In the genomic region with DNA sequence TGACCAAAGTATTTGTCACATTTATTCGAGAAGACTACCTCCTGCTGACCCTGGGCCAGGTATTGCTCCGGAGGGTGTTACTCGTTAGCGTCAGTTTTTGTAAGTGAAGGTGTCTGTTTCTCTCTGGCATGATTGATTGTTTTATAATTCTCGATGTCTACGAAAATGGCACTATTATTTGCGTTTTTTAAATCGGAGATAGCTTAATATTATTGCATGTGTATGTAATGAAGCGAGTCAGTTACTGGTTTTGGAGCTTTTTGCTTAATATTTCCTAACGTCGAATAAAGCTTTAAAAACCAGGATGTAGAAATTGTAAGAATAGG, we compare ENCODE assay signal across 8 cellular contexts. TPM values are rescaled to one million over a fixed set of nuclear protein-coding genes. Genes with fewer than 3 reads are reported as not detected.
DNase-seq lines count a peak whose midpoint lies in the region; ATAC-seq, FAIRE-seq and TF ChIP-seq lines count a peak whose summit lies in the region.

No MANE protein-coding gene starts in this region.

- DNase-seq in CD4-positive, alpha-beta T cell: no peak
- DNase-seq in neuronal stem cell (ENCODE audit: low spot score) (no peak), NCI-H2227 (lab: John Stamatoyannopoulos, UW; ENCODE audit: unreplicated experiment) (no peak), frontal cortex (ENCODE audit: low spot score in 2 of 2) (no peak), DMS153 (lab: John Stamatoyannopoulos, UW) (no peak)

- peak overlapping the region; percentile 96 for H3K27ac ChIP-seq in CD4-positive, alpha-beta T cell (ENCODE audit: low read depth, low read length)
- H3K27ac ChIP-seq in OCI-LY1 (ENCODE audit: low read depth, low read length, poor library complexity, severe bottlenecking) (peak overlapping the region; percentile 89), neuronal stem cell (replicated peaks; ENCODE audit: low read length) (peak overlapping the region; percentile 97)

- H2AK5ac ChIP-seq in neuronal stem cell (ENCODE audit: low read depth, low read length): peak overlapping the region; percentile 61

- H2BK120ac ChIP-seq in neuronal stem cell (ENCODE audit: low read depth, low read length): no peak overlapping the region

- no peak overlapping the region for H2BK12ac ChIP-seq in neuronal stem cell (ENCODE audit: low read length)

- H2AFZ ChIP-seq in OCI-LY1 (ENCODE audit: low read length): peak overlapping the region; percentile 18
- peak overlapping the region; percentile 92 for H2AFZ ChIP-seq in neuronal stem cell (ENCODE audit: low read length)

- peaks cover 50% of the 10 kb centered on the region for H3K79me2 ChIP-seq in OCI-LY1 (ENCODE audit: insufficient read depth, low read length)

- TF ChIP-seq CTCF in CD4-positive, alpha-beta T cell (IDR thresholded peaks at IDR 0.05): peak; percentile 29
- no peak for TF ChIP-seq CTCF in OCI-LY1 (IDR thresholded peaks at IDR 0.05; ENCODE audit: low read length)

- peak overlapping the region; percentile 67 for H3K4me3 ChIP-seq in OCI-LY1 (ENCODE audit: low read depth, low read length, poor library complexity, severe bottlenecking)
- peak overlapping the region; percentile 98 for H3K4me3 ChIP-seq in endocrine pancreas (ENCODE audit: control insufficient read depth, insufficient read depth, low read length)
- H3K4me3 ChIP-seq in neuronal stem cell (ENCODE audit: low read length in 2 of 2): peak overlapping the region; percentile 86 to 97

- no peak for ATAC-seq in CD4-positive, alpha-beta T cell (ENCODE audit: poor library complexity)
- ATAC-seq in GM18867 (IDR thresholded peaks at IDR 0.05; ENCODE audit: unreplicated experiment): no peak

- peak overlapping the region; percentile 86 for H4K8ac ChIP-seq in neuronal stem cell (ENCODE audit: low read depth, low read length)

- H3F3A ChIP-seq in OCI-LY1 (ENCODE audit: insufficient read depth, low read length): no peaks in the 10 kb centered on the region

- no peaks in the 10 kb centered on the region for H3K9me2 ChIP-seq in OCI-LY1 (ENCODE audit: low read depth, low read length)

- H3K23ac ChIP-seq in neuronal stem cell (ENCODE audit: low read depth, low read length, poor library complexity): no peak overlapping the region

- H3K14ac ChIP-seq in neuronal stem cell (ENCODE audit: low read length): no peak overlapping the region

- H3K27me3 ChIP-seq in CD4-positive, alpha-beta T cell (ENCODE audit: control insufficient read depth, insufficient read depth, low read length): no peaks in the 10 kb centered on the region
- H3K27me3 ChIP-seq in OCI-LY1 (ENCODE audit: insufficient read depth, low read length) (no peaks in the 10 kb centered on the region), endocrine pancreas (ENCODE audit: control insufficient read depth, insufficient read depth, low read length) (no peaks in the 10 kb centered on the region), neuronal stem cell (ENCODE audit: control insufficient read depth in 3 of 3, insufficient read depth in 3 of 3, low read depth in 1 of 3, low read length in 3 of 3) (no peaks in the 10 kb centered on the region)

- H2BK5ac ChIP-seq in neuronal stem cell (ENCODE audit: low read length): no peak overlapping the region

- CTCF ChIA-PET in CD4-positive, alpha-beta T cell (lab: Charles Lee): interaction anchor here (0.6 to 1.6 kb wide), 10 partner anchors 8 to 437 kb away, joined by 3 to 7 read pairs (median 4); no protein-coding TSS in a partner anchor

- no peak for FAIRE-seq in frontal cortex (lab: Jason Lieb, UNC)

- peaks cover 14% of the 10 kb centered on the region for H3K36me3 Mint-ChIP-seq in CD4-positive, alpha-beta T cell (ENCODE audit: low read depth)

- intact Hi-C loops in CD4-positive, alpha-beta T cell (cut with DNase I, micrococcal nuclease): loop anchor here (1.0 to 10.0 kb wide), 7 partner anchors 13 to 1065 kb away; partner anchors contain the start of genes BBX (in 1 of the 2) and IFT57 (in 1 of the 2)

- peak overlapping the region; percentile 99 for H3K27ac Mint-ChIP-seq in CD4-positive, alpha-beta T cell

- H3K36me3 ChIP-seq in OCI-LY1 (ENCODE audit: insufficient read depth, low read length): peaks cover 17% of the 10 kb centered on the region
- H3K36me3 ChIP-seq in endocrine pancreas (ENCODE audit: control insufficient read depth, insufficient read depth, low read length): no peaks in the 10 kb centered on the region
- peaks cover 0 to 25% of the 10 kb centered on the region in 2 donors for H3K36me3 ChIP-seq in neuronal stem cell (replicated peaks in 1 of 2; ENCODE audit: control insufficient read depth in 2 of 2, insufficient read depth in 2 of 2, low read length in 2 of 2)

- no peak overlapping the region for H3K4ac ChIP-seq in neuronal stem cell (ENCODE audit: low read length)

- peaks cover 51% of the 10 kb centered on the region for H3K4me1 ChIP-seq in OCI-LY1 (ENCODE audit: insufficient read depth, low read length, severe bottlenecking)
- H3K4me1 ChIP-seq in endocrine pancreas (ENCODE audit: control insufficient read depth, insufficient read depth, low read length): no peaks in the 10 kb centered on the region
- peaks cover 0 to 4% of the 10 kb centered on the region in 2 donors for H3K4me1 ChIP-seq in neuronal stem cell (ENCODE audit: control insufficient read depth in 2 of 2, insufficient read depth in 1 of 2, low read depth in 1 of 2, low read length in 2 of 2)

- POLR2A ChIA-PET in CD4-positive, alpha-beta T cell (lab: Charles Lee): interaction anchor here (0.8 to 5.7 kb wide), 23 partner anchors 12 to 497 kb away, joined by 3 to 250 read pairs (median 5); partner anchors contain the start of gene IFT57

- H3K4me2 ChIP-seq in OCI-LY1 (ENCODE audit: low read length) (peak overlapping the region; percentile 84), neuronal stem cell (ENCODE audit: insufficient read depth, low read length, poor library complexity, severe bottlenecking) (peak overlapping the region; percentile 71)

- WGBS in neuronal stem cell (ENCODE audit: extremely low coverage in 2 of 2, insufficient read length in 2 of 2, insufficient replicate concordance in 1 of 2), 2 donors: no CpG with 5 or more reads among the region's 11 CpGs

- H4K91ac ChIP-seq in neuronal stem cell (ENCODE audit: low read depth, low read length, poor library complexity): no peak overlapping the region

- H3K4me1 Mint-ChIP-seq in CD4-positive, alpha-beta T cell (ENCODE audit: low read depth): peaks cover 40% of the 10 kb centered on the region

- no peaks in the 10 kb centered on the region for H4K20me1 ChIP-seq in OCI-LY1 (ENCODE audit: insufficient read depth, low read length)

- H3K9ac ChIP-seq in OCI-LY1 (ENCODE audit: low read length) (peak overlapping the region; percentile 85), endocrine pancreas (ENCODE audit: control insufficient read depth, insufficient read depth, low read length) (peak overlapping the region; percentile 77), neuronal stem cell (ENCODE audit: low read depth, low read length, poor library complexity) (peak overlapping the region; percentile 81)

- H3K4me3 Mint-ChIP-seq in CD4-positive, alpha-beta T cell: peak overlapping the region; percentile 96

- no peak overlapping the region for H3K18ac ChIP-seq in neuronal stem cell (ENCODE audit: low read length)

- peaks cover 2% of the 10 kb centered on the region for H3K79me1 ChIP-seq in neuronal stem cell (ENCODE audit: low read depth, low read length)

- H2BK15ac ChIP-seq in neuronal stem cell (ENCODE audit: low read length): no peak overlapping the region

- no peaks in the 10 kb centered on the region for H3K9me3 ChIP-seq in CD4-positive, alpha-beta T cell (ENCODE audit: control insufficient read depth, low read length)
- no peaks in the 10 kb centered on the region for H3K9me3 ChIP-seq in OCI-LY1 (ENCODE audit: low read length)
- H3K9me3 ChIP-seq in endocrine pancreas (ENCODE audit: control insufficient read depth, low read length): no peaks in the 10 kb centered on the region
- no peaks in the 10 kb centered on the region for H3K9me3 ChIP-seq in neuronal stem cell (replicated peaks in 1 of 2; ENCODE audit: control insufficient read depth in 2 of 2, insufficient read depth in 1 of 2, low read depth in 1 of 2, low read length in 2 of 2)

- no peaks in the 10 kb centered on the region for H3K27me3 Mint-ChIP-seq in CD4-positive, alpha-beta T cell

- no peaks in the 10 kb centered on the region for H3K9me3 Mint-ChIP-seq in CD4-positive, alpha-beta T cell

RNA-seq across cellular contexts. Expression of gene DZIP3, which starts 0.4 kb away (rescaled TPM):
- total RNA-seq in CD4-positive, alpha-beta T cell: 10 to 100 TPM; 12.2 to 14.5 TPM
- 25.4 TPM for polyA plus RNA-seq in neuronal stem cell (2013, experiment 1 of 2)
- 25.4 TPM for polyA plus RNA-seq in neuronal stem cell (2013, experiment 2 of 2)
- 51.8 TPM for total RNA-seq in frontal cortex

RNA-seq across cellular contexts. Expression of gene CIP2A, which starts 0.7 kb away (rescaled TPM):
- total RNA-seq in CD4-positive, alpha-beta T cell: 1 to 10 TPM; 2.7 to 3.9 TPM
- polyA plus RNA-seq in neuronal stem cell (2013, experiment 1 of 2): 25.3 TPM
- polyA plus RNA-seq in neuronal stem cell (2013, experiment 2 of 2): 24.5 TPM
- 26.1 TPM for total RNA-seq in frontal cortex
